9 cellular contexts compared by ENCODE assay signal in the genomic region with DNA sequence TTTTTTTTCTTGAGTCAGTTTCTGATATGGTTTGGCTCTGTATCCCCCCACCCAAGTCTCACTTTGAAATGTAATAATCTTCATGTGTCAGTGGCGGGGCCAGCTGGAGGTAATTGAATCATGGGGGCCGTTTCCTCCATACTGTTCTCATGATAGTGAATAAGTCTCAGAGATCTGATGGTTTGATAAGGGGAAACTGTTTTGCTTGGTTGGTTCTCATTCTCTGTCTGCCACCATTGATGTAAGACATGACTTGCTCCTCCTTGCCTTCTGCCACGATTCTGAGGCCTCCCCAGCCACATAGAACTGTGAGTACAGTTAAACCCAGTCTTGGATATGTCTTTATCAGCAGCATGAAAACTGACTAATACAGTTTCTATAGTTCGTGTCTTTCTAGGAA. TPM values are rescaled to one million over a fixed set of nuclear protein-coding genes. Genes with fewer than 3 reads are reported as not detected.
DNase-seq lines count a peak whose midpoint lies in the region; ATAC-seq and TF ChIP-seq lines count a peak whose summit lies in the region.
"Had no signal": no experiment of that assay in that cellular context is flagged by ENCODE, and none has a peak within 500 bp of the region (broad histone marks: within the 10 kb centered on the region; RNA-seq: fewer than 3 reads in every experiment).

No MANE protein-coding gene starts in this region.

- H4K8ac ChIP-seq in H9 (replicated peaks; ENCODE audit: insufficient read length, low read depth, low read length), result no peak overlapping the region

- H3K4me1 ChIP-seq in H9 (ENCODE audit: insufficient read depth, low read length) (peaks cover 3% of the 10 kb centered on the region; the same call in 1 of the 2 replicates), right atrium auricular region (peaks cover 0 to 55% of the 10 kb centered on the region in 2 donors)

- no peak overlapping the region for H3K4me3 ChIP-seq in right atrium auricular region
- H3K4me3 ChIP-seq: HAP-1 had no signal

- H3K23me2 ChIP-seq in H9 (ENCODE audit: insufficient read length, low read depth, low read length, poor library complexity, severe bottlenecking), result no peaks in the 10 kb centered on the region

- H3K9ac ChIP-seq in H9 (ENCODE audit: extremely low read depth, insufficient read length, low read length), result no peak overlapping the region

- DNase-seq in H9 (no peak), Kasumi-1 (lab: John Stamatoyannopoulos, UW) (no peak), right atrium auricular region (ENCODE audit: low spot score) (no peak), left cardiac atrium (no peak), NCI-H2196 treated with DMSO at 0.1 percent for 48 hours (lab: John Stamatoyannopoulos, UW; ENCODE audit: unreplicated experiment) (no peak)
- DNase-seq in activated naive CD8-positive, alpha-beta T cell treated with anti-CD3 and anti-CD28 coated beads, Interleukin-2, amount 50 U/mL, for 24 hours, result peak; percentile 63
- DNase-seq in stimulated activated CD4-positive, alpha-beta T cell treated with anti-CD3 and anti-CD28 coated beads, TNF-alpha, amount 100 ng/mL, for 1 hour (ENCODE audit: low read depth in 3 of 3, low spot score in 1 of 3), result peak in 2 of 3 donors; percentile 18 to 35

- no peak overlapping the region for H3K4ac ChIP-seq in H9 (ENCODE audit: low read depth, low read length)

- intact Hi-C loops in left cardiac atrium (cut with DNase I), result no loop called here

- no peak overlapping the region for H4K5ac ChIP-seq in H9 (ENCODE audit: insufficient read length, low read depth, low read length)

- no peak overlapping the region for H2BK5ac ChIP-seq in H9 (ENCODE audit: insufficient read length, low read length)

- no peaks in the 10 kb centered on the region for H3K9me3 ChIP-seq in H9 (ENCODE audit: control insufficient read depth, low read depth, low read length)
- H3K9me3 ChIP-seq in right atrium auricular region, result no peaks in the 10 kb centered on the region
- H3K9me3 ChIP-seq: HAP-1 had no signal

- no peak overlapping the region for H2BK12ac ChIP-seq in H9 (ENCODE audit: insufficient read length, low read depth, low read length)

- no peak overlapping the region for H3K4me3 Mint-ChIP-seq in H9
- H3K4me3 Mint-ChIP-seq in activated naive CD8-positive, alpha-beta T cell treated with anti-CD3 and anti-CD28 coated beads, Interleukin-2, amount 50 U/mL, for 24 hours, result peak overlapping the region; percentile 63

- H3K4me1 Mint-ChIP-seq in H9, result peaks cover 15 to 27% of the 10 kb centered on the region in 2 experiments
- peaks cover 84% of the 10 kb centered on the region for H3K4me1 Mint-ChIP-seq in activated naive CD8-positive, alpha-beta T cell treated with anti-CD3 and anti-CD28 coated beads, Interleukin-2, amount 50 U/mL, for 24 hours

- ATAC-seq in activated CD4-positive, CD25-positive, alpha-beta regulatory T cell treated with anti-CD3 and anti-CD28 coated beads, Interleukin-2, amount 50 U/mL, for 24 hours, result peak; percentile 86 to 88
- peak; percentile 96 for ATAC-seq in activated naive CD8-positive, alpha-beta T cell treated with anti-CD3 and anti-CD28 coated beads, Interleukin-2, amount 50 U/mL, for 24 hours
- ATAC-seq in left cardiac atrium, result no peak

- peaks cover 10% of the 10 kb centered on the region for H3K79me1 ChIP-seq in H9 (ENCODE audit: insufficient read depth, low read depth, low read length, poor library complexity, severe bottlenecking)

- TF ChIP-seq CTCF in H9 (conservative IDR thresholded peaks at IDR 0.05) (no peak), right atrium auricular region (IDR thresholded peaks at IDR 0.05) (no peak)

- peak overlapping the region in 2 of 3 experiments; percentile 30 to 59; a peak in 3 of 7 replicates for H3K27ac Mint-ChIP-seq in H9
- H3K27ac Mint-ChIP-seq in activated naive CD8-positive, alpha-beta T cell treated with anti-CD3 and anti-CD28 coated beads, Interleukin-2, amount 50 U/mL, for 24 hours, result peak overlapping the region; percentile 97

- H3K36me3 Mint-ChIP-seq in H9 (ENCODE audit: insufficient read depth in 1 of 3, low read depth in 3 of 3), result no peaks in the 10 kb centered on the region; a peak in 1 of 7 replicates
- H3K36me3 Mint-ChIP-seq in activated naive CD8-positive, alpha-beta T cell treated with anti-CD3 and anti-CD28 coated beads, Interleukin-2, amount 50 U/mL, for 24 hours (ENCODE audit: low read depth), result peaks cover 21% of the 10 kb centered on the region

- no peak overlapping the region for H3K14ac ChIP-seq in H9 (ENCODE audit: insufficient read depth, low read length)

- H3K27me3 Mint-ChIP-seq in H9 (ENCODE audit: low read depth), result no peaks in the 10 kb centered on the region
- no peaks in the 10 kb centered on the region for H3K27me3 Mint-ChIP-seq in activated naive CD8-positive, alpha-beta T cell treated with anti-CD3 and anti-CD28 coated beads, Interleukin-2, amount 50 U/mL, for 24 hours

- H4K91ac ChIP-seq in H9 (ENCODE audit: insufficient read length, low read depth, low read length), result no peak overlapping the region

- no peak overlapping the region for H3K56ac ChIP-seq in H9 (ENCODE audit: insufficient read length, low read depth, low read length)

- no peak overlapping the region for H2BK120ac ChIP-seq in H9 (ENCODE audit: low read depth, low read length, poor library complexity, severe bottlenecking)

- WGBS in H9 (ENCODE audit: extremely low coverage, insufficient read length, low lambda C conversion rate), result no CpG with 5 or more reads among the region's 4 CpGs

- no peak overlapping the region for H2AFZ ChIP-seq in H9 (ENCODE audit: low read length)

- no peaks in the 10 kb centered on the region for H3K9me3 Mint-ChIP-seq in H9
- no peaks in the 10 kb centered on the region for H3K9me3 Mint-ChIP-seq in activated naive CD8-positive, alpha-beta T cell treated with anti-CD3 and anti-CD28 coated beads, Interleukin-2, amount 50 U/mL, for 24 hours

- H2BK15ac ChIP-seq in H9 (ENCODE audit: low read depth, low read length), result no peak overlapping the region

- H3K27ac ChIP-seq in H9 (ENCODE audit: insufficient read length, low read depth, low read length) (no peak overlapping the region), right atrium auricular region (no peak overlapping the region)

- no peaks in the 10 kb centered on the region for H3K36me3 ChIP-seq in right atrium auricular region
- H3K36me3 ChIP-seq: HAP-1 had no signal

- H4K20me1 ChIP-seq in H9 (ENCODE audit: control insufficient read depth, insufficient read depth, insufficient read length), result no peaks in the 10 kb centered on the region

- H3K27me3 ChIP-seq in H9 (ENCODE audit: insufficient read depth, low read length), result no peaks in the 10 kb centered on the region
- no peaks in the 10 kb centered on the region for H3K27me3 ChIP-seq in right atrium auricular region

- no peak overlapping the region for H3K23ac ChIP-seq in H9 (ENCODE audit: insufficient read length, low read depth, low read length)

- H3K18ac ChIP-seq in H9 (ENCODE audit: insufficient read length, low read depth, low read length), result no peak overlapping the region

- no peak overlapping the region for H3T11ph ChIP-seq in H9 (ENCODE audit: low read length)

- peaks cover 12% of the 10 kb centered on the region; the same call in 1 of the 2 replicates for H3K79me2 ChIP-seq in H9 (ENCODE audit: insufficient read depth, low read length)

- no peak overlapping the region for H2AK5ac ChIP-seq in H9 (ENCODE audit: insufficient read length, low read length)

- H3K4me2 ChIP-seq in H9 (ENCODE audit: insufficient read depth, insufficient read length, low read length), result no peak overlapping the region

- no peak overlapping the region for H2BK20ac ChIP-seq in H9 (ENCODE audit: low read depth, low read length, poor library complexity, severe bottlenecking)

RNA-seq across cellular contexts. Expression of a gene that starts 42.9 kb away (rescaled TPM):
- total RNA-seq in H9 (2021), result 110 and 117 TPM in 2 replicates
- 100 to 1,000 TPM; 195 to 215 TPM for total RNA-seq in right atrium auricular region
- total RNA-seq in left cardiac atrium, result 100 to 1,000 TPM; 251 to 255 TPM

Comparison
In these comparisons a context has a peak if more than half of its experiments do, and no peak if none do; other contexts are left out.
1. DNase-seq: peak in activated naive CD8-positive, alpha-beta T cell treated with anti-CD3 and anti-CD28 coated beads, Interleukin-2, amount 50 U/mL, for 24 hours (single experiment) and stimulated activated CD4-positive, alpha-beta T cell treated with anti-CD3 and anti-CD28 coated beads, TNF-alpha, amount 100 ng/mL, for 1 hour (2 of 3); none in H9 (single experiment), Kasumi-1 (0 of 2), right atrium auricular region (single experiment), left cardiac atrium (single experiment) and NCI-H2196 treated with DMSO at 0.1 percent for 48 hours (single experiment).
2. ATAC-seq: peak in activated CD4-positive, CD25-positive, alpha-beta regulatory T cell treated with anti-CD3 and anti-CD28 coated beads, Interleukin-2, amount 50 U/mL, for 24 hours (2 of 2) and activated naive CD8-positive, alpha-beta T cell treated with anti-CD3 and anti-CD28 coated beads, Interleukin-2, amount 50 U/mL, for 24 hours (single experiment); none in left cardiac atrium (0 of 2).